ENCODE assay signal across 21 cellular contexts in genomic region chr17:40404003-40404402, GRCh38. TPM values are rescaled to one million over a fixed set of nuclear protein-coding genes. Genes with fewer than 3 reads are reported as not detected.
A peak's percentile ranks its signal among the peaks of the same experiment; 100 is the strongest.
DNase-seq lines count a peak whose midpoint lies in the region; ATAC-seq and TF ChIP-seq lines count a peak whose summit lies in the region.
"Had no signal": no experiment of that assay in that cellular context is flagged by ENCODE, and none has a peak within 500 bp of the region (broad histone marks: within the 10 kb centered on the region; RNA-seq: fewer than 3 reads in every experiment).

No MANE protein-coding gene starts in this region.

- H3K4me1 ChIP-seq in mammary epithelial cell (ENCODE audit: insufficient read depth, low read length) (no peaks in the 10 kb centered on the region), IMR-90 (ENCODE audit: control insufficient read depth, insufficient read depth, low read length) (no peaks in the 10 kb centered on the region)
- H3K4me1 ChIP-seq: Caco-2 had no signal

- peak overlapping the region; percentile 7; the same call in 1 of the 2 replicates for H4K5ac ChIP-seq in IMR-90 (ENCODE audit: low read depth, low read length)

- H3K4me2 ChIP-seq in mammary epithelial cell (ENCODE audit: insufficient read depth, low read depth, low read length) (no peak overlapping the region), IMR-90 (ENCODE audit: low read depth, low read length) (no peak overlapping the region)

- H3K27ac Mint-ChIP-seq in MCF 10A (ENCODE audit: low read depth, unreplicated experiment) = peak overlapping the region; percentile 12
- H3K27ac Mint-ChIP-seq: CD14-positive monocyte had no signal

- H3K9me3 ChIP-seq in mammary epithelial cell (replicated peaks; ENCODE audit: insufficient read depth, low read length) (no peaks in the 10 kb centered on the region), IMR-90 (ENCODE audit: control insufficient read depth, insufficient read depth, low read length) (no peaks in the 10 kb centered on the region)
- H3K9me3 ChIP-seq: Caco-2 had no signal

- BruUV-seq in MCF 10A (replicated peaks; lab: Mats Ljungman, UMichigan) = no TSS peak
- BruUV-seq in mammary epithelial cell (replicated peaks; lab: Mats Ljungman, UMichigan) = no TSS peak
- no TSS peak for BruUV-seq in IMR-90 (replicated peaks; lab: Mats Ljungman, UMichigan)

- no peak overlapping the region for H3K9ac ChIP-seq in mammary epithelial cell (ENCODE audit: insufficient read depth, low read length)
- no peak overlapping the region for H3K9ac ChIP-seq in IMR-90 (ENCODE audit: low read depth, low read length)

- no peak for ATAC-seq in IMR-90 (ENCODE audit: low read depth)

- peaks cover 32% of the 10 kb centered on the region for H3K36me3 Mint-ChIP-seq in MCF 10A (ENCODE audit: insufficient read depth, unreplicated experiment)
- H3K36me3 Mint-ChIP-seq: IgD-negative memory B cell had no signal

- H3K27ac ChIP-seq in mammary epithelial cell (ENCODE audit: insufficient read depth, low read depth, low read length) (no peak overlapping the region), IMR-90 (ENCODE audit: insufficient read depth, low read length) (no peak overlapping the region)

- H3K27me3 ChIP-seq in mammary epithelial cell (ENCODE audit: insufficient read depth, low read length) = no peaks in the 10 kb centered on the region
- no peaks in the 10 kb centered on the region for H3K27me3 ChIP-seq in IMR-90 (ENCODE audit: control insufficient read depth, insufficient read depth, low read length)

- no peak overlapping the region for H2AK5ac ChIP-seq in IMR-90 (ENCODE audit: low read depth, low read length)

- dilution Hi-C loops in mammary epithelial cell (cut with HindIII; ENCODE audit: low sequenced_read_pairs) = no loop called here
- dilution Hi-C loops in IMR-90 (cut with HindIII; ENCODE audit: low sequenced_read_pairs, unreplicated experiment) = no loop called here

- no peak for TF ChIP-seq RAD21 in IMR-90 (IDR thresholded peaks at IDR 0.05; ENCODE audit: low read length)

- peaks cover 23 to 29% of the 10 kb centered on the region in 2 experiments for H3K79me1 ChIP-seq in IMR-90 (ENCODE audit: low read depth in 1 of 2, low read length in 2 of 2)

- H3K36me3 ChIP-seq in mammary epithelial cell (ENCODE audit: insufficient read depth, low read length) = peaks cover 77% of the 10 kb centered on the region
- H3K36me3 ChIP-seq in IMR-90 (ENCODE audit: control insufficient read depth, insufficient read depth, low read length) = peaks cover 4% of the 10 kb centered on the region; the same call in 1 of the 2 replicates

- H4K8ac ChIP-seq in IMR-90 (ENCODE audit: low read depth in 2 of 2, low read length in 2 of 2) = peak overlapping the region in 1 of 2 experiments; percentile 42; a peak in 1 of 4 replicates

- H3K56ac ChIP-seq in IMR-90 (ENCODE audit: extremely low read depth, insufficient read depth, low read length) = no peak overlapping the region

- WGBS in mammary epithelial cell (ENCODE audit: low coverage, missing lambda C conversion rate) = 85% methylated on average over 3 of the region's 3 CpGs
- WGBS in IMR-90 (ENCODE audit: extremely low coverage in 2 of 2, insufficient read length in 1 of 2), 2 experiments = 83% methylated on average over 2 of the region's 3 CpGs; no CpG with 5 or more reads in 1 of the 2 experiments

- H3K79me2 ChIP-seq in mammary epithelial cell (ENCODE audit: insufficient read depth, low read length) = peaks cover 8% of the 10 kb centered on the region

- no peak overlapping the region for H3K14ac ChIP-seq in IMR-90 (replicated peaks; ENCODE audit: low read depth, low read length)

- H3K4ac ChIP-seq in IMR-90 (ENCODE audit: low read depth, low read length) = no peak overlapping the region

- in situ Hi-C loops in mammary epithelial cell (cut with MboI; ENCODE audit: low sequenced_read_pairs in 2 of 2) (no loop called here), IMR-90 (cut with MboI; ENCODE audit: low sequenced_read_pairs) (no loop called here)

- H2BK5ac ChIP-seq in IMR-90 (ENCODE audit: low read depth, low read length, poor library complexity, severe bottlenecking) = no peak overlapping the region

- H4K91ac ChIP-seq in IMR-90 (ENCODE audit: insufficient read depth, low read depth, low read length) = no peak overlapping the region

- H3K9me1 ChIP-seq in IMR-90 (ENCODE audit: insufficient read depth, low read length) = no peaks in the 10 kb centered on the region

- H3K27me3 Mint-ChIP-seq in MCF 10A (ENCODE audit: insufficient read depth, unreplicated experiment) = no peaks in the 10 kb centered on the region
- H3K27me3 Mint-ChIP-seq: IgD-negative memory B cell had no signal

- H2BK20ac ChIP-seq in IMR-90 (ENCODE audit: low read depth, low read length) = no peak overlapping the region

- no peak overlapping the region for H3K4me3 Mint-ChIP-seq in MCF 10A (ENCODE audit: unreplicated experiment)
- H3K4me3 Mint-ChIP-seq: CD14-positive monocyte, IgD-negative memory B cell had no signal

- no peak overlapping the region for H3K18ac ChIP-seq in IMR-90 (ENCODE audit: low read depth, low read length)

- DNase-seq in MCF 10A (ENCODE audit: unreplicated experiment) (no peak), mammary epithelial cell (no peak), IMR-90 (no peak), fibroblast of the aortic adventitia (ENCODE audit: low read depth) (peak; percentile 6), DMS53 treated with DMSO at 0.1 percent for 48 hours (lab: John Stamatoyannopoulos, UW; ENCODE audit: unreplicated experiment) (no peak), NCI-H526 treated with DMSO at 0.1 percent for 48 hours (lab: John Stamatoyannopoulos, UW) (no peak), T-helper 9 cell (no peak)
- DNase-seq: Caco-2; DMS153; EL; H7; Kasumi-1; NCI-H1417; NCI-H187 treated with DMSO at 0.1 percent for 48 hours; NK-92 treated with Interleukin-12 subunit alpha and Interleukin-12 subunit beta, amount 100 ng/mL, for 24 hours; OCI-M1; RPMI8226; SIG-M5 had no signal

- no peaks in the 10 kb centered on the region for H4K20me1 ChIP-seq in mammary epithelial cell (ENCODE audit: insufficient read depth, low read length)
- no peaks in the 10 kb centered on the region for H4K20me1 ChIP-seq in IMR-90 (ENCODE audit: insufficient read depth, low read length)

- intact Hi-C loops in MCF 10A (cut with micrococcal nuclease) = no loop called here
- intact Hi-C loops in mammary epithelial cell (cut with micrococcal nuclease) = no loop called here
- intact Hi-C loops in IMR-90 (cut with micrococcal nuclease) = no loop called here

- H2AFZ ChIP-seq in mammary epithelial cell (ENCODE audit: low read depth, low read length) (no peak overlapping the region), IMR-90 (replicated peaks; ENCODE audit: low read length, poor library complexity) (no peak overlapping the region)

- no peaks in the 10 kb centered on the region for H3K9me3 Mint-ChIP-seq in MCF 10A (ENCODE audit: unreplicated experiment)
- H3K9me3 Mint-ChIP-seq: CD14-positive monocyte, IgD-negative memory B cell had no signal

- H2BK120ac ChIP-seq in IMR-90 (ENCODE audit: low read depth, low read length) = no peak overlapping the region

- TF ChIP-seq POLR2A in IMR-90 (IDR thresholded peaks at IDR 0.05; ENCODE audit: low read depth, low read length) = no peak

- H3K4me1 Mint-ChIP-seq in MCF 10A (ENCODE audit: insufficient read depth, unreplicated experiment) = peaks cover 6% of the 10 kb centered on the region
- H3K4me1 Mint-ChIP-seq: CD14-positive monocyte had no signal

- 0 out of 2 replicates have a peak overlapping the region, but pooled peaks have one; percentile 12 for H3K23ac ChIP-seq in IMR-90 (ENCODE audit: low read depth, low read length)

- H2AK9ac ChIP-seq in IMR-90 (replicated peaks; ENCODE audit: low read depth, low read length, poor library complexity) = no peak overlapping the region

- POLR2A ChIA-PET in MCF 10A (lab: Yijun Ruan, JAX) = interaction anchor here (0.6 kb wide), 1 partner anchor 152 kb away, joined by 3 read pairs; no protein-coding TSS in a partner anchor
- POLR2A ChIA-PET in IMR-90 (lab: Charles Lee; ENCODE audit: unreplicated experiment) = no interaction called here

- no peak overlapping the region for H3K4me3 ChIP-seq in mammary epithelial cell (replicated peaks in 1 of 3; ENCODE audit: insufficient read depth in 1 of 3, low read depth in 2 of 3, low read length in 3 of 3)
- no peak overlapping the region for H3K4me3 ChIP-seq in IMR-90 (ENCODE audit: insufficient read depth, low read depth, low read length)
- H3K4me3 ChIP-seq in fibroblast of the aortic adventitia (ENCODE audit: low read depth, low read length) = no peak overlapping the region

- no peak overlapping the region for H2BK15ac ChIP-seq in IMR-90 (ENCODE audit: low read depth, low read length)

- TF ChIP-seq CTCF in MCF 10A (IDR thresholded peaks at IDR 0.05; ENCODE audit: unreplicated experiment) (no peak), mammary epithelial cell (conservative IDR thresholded peaks at IDR 0.05 in 1 of 2, IDR thresholded peaks at IDR 0.05 in 1 of 2; ENCODE audit: extremely low read depth in 1 of 2, insufficient read depth in 1 of 2, low read depth in 1 of 2, low read length in 2 of 2) (no peak), IMR-90 (conservative IDR thresholded peaks at IDR 0.05; ENCODE audit: low read depth, low read length) (no peak), fibroblast of the aortic adventitia (IDR thresholded peaks at IDR 0.05; ENCODE audit: insufficient read depth, low read length) (no peak)

- CTCF ChIA-PET in MCF 10A (lab: Yijun Ruan, JAX) (interaction anchor here (0.6 to 2.5 kb wide), 2 partner anchors 11 to 314 kb away, joined by 4 to 9 read pairs; no protein-coding TSS in a partner anchor), mammary epithelial cell (lab: Charles Lee; ENCODE audit: low non-redundant PET) (no interaction called here), IMR-90 (lab: Yijun Ruan, JAX) (no interaction called here)

RNA-seq across cellular contexts. Expression of gene TOP2A, which starts 13.7 kb away (rescaled TPM):
- total RNA-seq in MCF 10A (2022) (100 and 151 TPM in 2 replicates), mammary epithelial cell (10 to 100 TPM in 1 of 2 donors, 1 to 10 TPM in 1; 3.2 to 93.3 TPM), IMR-90 (2012; rRNA removed) (68.5 and 118 TPM in 2 replicates), fibroblast of the aortic adventitia (ENCODE audit: low replicate concordance) (25.3 and 145 TPM in 2 replicates)
- polyA plus RNA-seq in mammary epithelial cell (52.6 TPM), IMR-90 (2012; rRNA removed) (40.2 and 43.4 TPM in 2 replicates)
- polyA minus RNA-seq in mammary epithelial cell = 32.4 TPM
- polyA plus RNA-seq in IMR-90 (2012; cell fraction: cytosol; rRNA removed) = 3.3 and 5.3 TPM in 2 replicates
- polyA plus RNA-seq in IMR-90 (2012; cell fraction: nucleus; rRNA removed; ENCODE audit: low replicate concordance) = 2.7 and 19.5 TPM in 2 replicates
- polyA plus RNA-seq: IgD-negative memory B cell had no signal

RNA-seq across cellular contexts. Expression of gene IGFBP4, which starts 39.2 kb away (rescaled TPM):
- 6.5 and 14.4 TPM in 2 replicates for total RNA-seq in MCF 10A (2022)
- total RNA-seq in mammary epithelial cell = 10 to 100 TPM; 13.0 to 34.5 TPM
- 28.5 TPM for polyA plus RNA-seq in mammary epithelial cell
- 62.7 TPM for polyA minus RNA-seq in mammary epithelial cell
- total RNA-seq in IMR-90 (2012; rRNA removed) = 257 and 308 TPM in 2 replicates
- 1,187 TPM in 2 replicates for polyA plus RNA-seq in IMR-90 (2012; rRNA removed)
- 1,397 and 1,707 TPM in 2 replicates for polyA plus RNA-seq in IMR-90 (2012; cell fraction: cytosol; rRNA removed)
- polyA plus RNA-seq in IMR-90 (2012; cell fraction: nucleus; rRNA removed; ENCODE audit: low replicate concordance) = 452 and 510 TPM in 2 replicates
- total RNA-seq in fibroblast of the aortic adventitia (ENCODE audit: low replicate concordance) = 314 and 706 TPM in 2 replicates

RNA-seq across cellular contexts. Expression of gene GJD3, which starts 39.5 kb away (rescaled TPM):
- total RNA-seq in MCF 10A (2022) (not detected in 2 replicates), mammary epithelial cell (under 1 TPM in 1 of 2 donors, not detected in 1; 0.67 TPM), IMR-90 (2012; rRNA removed) (not detected in 2 replicates), fibroblast of the aortic adventitia (ENCODE audit: low replicate concordance) (5.9 TPM in 1 of 2 replicates, not detected in the other)
- polyA plus RNA-seq in mammary epithelial cell (not detected), IMR-90 (2012; rRNA removed) (0.10 and 0.39 TPM in 2 replicates)
- 0.57 TPM for polyA minus RNA-seq in mammary epithelial cell
- polyA plus RNA-seq in IMR-90 (2012; cell fraction: cytosol; rRNA removed) = 0.11 and 1.0 TPM in 2 replicates
- polyA plus RNA-seq in IMR-90 (2012; cell fraction: nucleus; rRNA removed; ENCODE audit: low replicate concordance) = 0.80 and 0.91 TPM in 2 replicates
- total RNA-seq: Caco-2, HT-29 had no signal
- polyA plus RNA-seq: CD14-positive monocyte, IgD-negative memory B cell had no signal
